In genomic region chr2:172232638-172233253, GRCh38 we compare ENCODE assay signal across 18 cellular contexts.
A peak's percentile ranks its signal among the peaks of the same experiment; 100 is the strongest.
DNase-seq lines count a peak whose midpoint lies in the region; ATAC-seq, FAIRE-seq and TF ChIP-seq lines count a peak whose summit lies in the region.
"Had no signal": no experiment of that assay in that cellular context is flagged by ENCODE, and none has a peak within 500 bp of the region (broad histone marks: within the 10 kb centered on the region; RNA-seq: fewer than 3 reads in every experiment).

No MANE protein-coding gene starts in this region.

- H4K5ac ChIP-seq in H1 (ENCODE audit: insufficient read length, low read depth, low read length), result no peak overlapping the region

- H4K91ac ChIP-seq in H1 (replicated peaks; ENCODE audit: insufficient read length, low read length), result peak overlapping the region; percentile 18

- CTCF ChIA-PET in H1 (lab: Charles Lee; ENCODE audit: partially characterized antibody), result interaction anchor here (0.6 to 2.0 kb wide), 8 partner anchors 11 to 229 kb away, joined by 3 to 12 read pairs (median 4); no protein-coding TSS in a partner anchor

- no peaks in the 10 kb centered on the region for H3K9me3 ChIP-seq in H1 (ENCODE audit: insufficient read depth in 2 of 2, low read depth in 1 of 2, low read length in 1 of 2)
- H3K9me3 ChIP-seq: body of pancreas, left lung, tibial artery had no signal

- H3K4me1 ChIP-seq in H1 (replicated peaks in 1 of 4; ENCODE audit: control insufficient read depth in 3 of 4, insufficient read depth in 4 of 4, low read length in 3 of 4), result peaks cover 3 to 20% (median 16%) of the 10 kb centered on the region in 4 experiments; a peak in 6 of 7 replicates

- H2BK20ac ChIP-seq in H1 (ENCODE audit: low read length), result 0 out of 2 replicates have a peak overlapping the region, but pooled peaks have one; percentile 19

- H3K36me3 ChIP-seq in H1 (ENCODE audit: control insufficient read depth in 2 of 4, insufficient read depth in 4 of 4, low read length in 3 of 4), result no peaks in the 10 kb centered on the region
- H3K36me3 ChIP-seq: BLaER1 treated with 17β-estradiol and CSF1 and Interleukin-3, amounts not matched to agents 10 nM and 100 nM; left lung; tibial artery had no signal

- ATAC-seq in GM21529 (IDR thresholded peaks at IDR 0.05; ENCODE audit: unreplicated experiment) (no peak), HG03442 (IDR thresholded peaks at IDR 0.05; ENCODE audit: unreplicated experiment) (no peak)
- ATAC-seq: stimulated activated memory B cell treated with anti-CD40 and anti-IgM and Interleukin-4, amounts not matched to agents 10 μg/mL and 1 μg/mL and 100 μg/mL, for 72 hours had no signal

- no peaks in the 10 kb centered on the region for H3K9me3 Mint-ChIP-seq in nephron
- H3K9me3 Mint-ChIP-seq: activated naive CD8-positive, alpha-beta T cell treated with anti-CD3 and anti-CD28 coated beads for 36 hours; dendritic cell treated with granulocyte-macrophage colony-stimulating factor and Interleukin-4, amounts not matched to agents 40 ng/mL and 50 ng/mL, for 4 days; stimulated activated memory B cell treated with anti-CD40 and anti-IgM and Interleukin-4, amounts not matched to agents 10 μg/mL and 1 μg/mL and 100 μg/mL, for 72 hours had no signal

- no peak overlapping the region for H2AFZ ChIP-seq in H1 (ENCODE audit: low read length)

- DNase-seq in NCI-H1092 treated with DMSO at 0.1 percent for 48 hours (lab: John Stamatoyannopoulos, UW) (peak; percentile 18), NCI-H1092 (lab: John Stamatoyannopoulos, UW) (no peak), H1 (ENCODE audit: low read depth in 1 of 2, low spot score in 2 of 2) (no peak), dedifferentiated amniotic fluid mesenchymal stem cell (ENCODE audit: extremely low spot score) (no peak), hypothalamus (lab: John Stamatoyannopoulos, UW) (no peak)
- DNase-seq: activated CD4-positive, alpha-beta T cell treated with anti-CD3 and anti-CD28 coated beads for 1 hour; activated naive CD8-positive, alpha-beta T cell treated with anti-CD3 and anti-CD28 coated beads for 36 hours; left lung; NCI-H1694; tibial artery had no signal

- peak overlapping the region; percentile 18 for H2BK120ac ChIP-seq in H1 (replicated peaks; ENCODE audit: low read depth, low read length)

- H3K27ac ChIP-seq in H1 (ENCODE audit: low read depth, low read length), result no peak overlapping the region
- H3K27ac ChIP-seq: BLaER1 treated with 17β-estradiol and CSF1 and Interleukin-3, amounts not matched to agents 10 nM and 100 nM; left lung; tibial artery had no signal

- no peaks in the 10 kb centered on the region for H4K20me1 ChIP-seq in H1 (replicated peaks in 1 of 2; ENCODE audit: control insufficient read depth in 1 of 2, insufficient read depth in 2 of 2, low read length in 2 of 2)
- H4K20me1 ChIP-seq: BLaER1 treated with 17β-estradiol and CSF1 and Interleukin-3, amounts not matched to agents 10 nM and 100 nM had no signal

- H4K8ac ChIP-seq in H1 (ENCODE audit: extremely low read depth, insufficient read depth, low read length), result no peak overlapping the region

- peaks cover 56% of the 10 kb centered on the region for H3K27me3 Mint-ChIP-seq in nephron (ENCODE audit: low read depth)

- H3K79me2 ChIP-seq in H1 (ENCODE audit: control insufficient read depth in 1 of 2, insufficient read depth in 2 of 2, low read length in 2 of 2), result no peaks in the 10 kb centered on the region

- TF ChIP-seq CTCF in H1 (IDR thresholded peaks at IDR 0.05; ENCODE audit: control extremely low read depth in 1 of 3, insufficient read depth in 1 of 3, low read depth in 1 of 3, low read length in 3 of 3), result no peak
- no peak for TF ChIP-seq CTCF in nephron (IDR thresholded peaks at IDR 0.05; ENCODE audit: unreplicated experiment in 3 of 3)

- H2BK5ac ChIP-seq in H1 (ENCODE audit: low read depth, low read length), result no peak overlapping the region

- TF ChIP-seq RAD21 in H1 (IDR thresholded peaks at IDR 0.05 in 1 of 2, conservative IDR thresholded peaks at IDR 0.05 in 1 of 2; ENCODE audit: low read depth in 2 of 2, low read length in 2 of 2), result no peak

- no peak overlapping the region for H3K4me3 ChIP-seq in H1 (ENCODE audit: extremely low read depth in 1 of 4, insufficient read depth in 2 of 4, low read depth in 3 of 4, low read length in 4 of 4)
- H3K4me3 ChIP-seq: BLaER1 treated with 17β-estradiol and CSF1 and Interleukin-3, amounts not matched to agents 10 nM and 100 nM; body of pancreas; left lung; tibial artery had no signal

- H2AK5ac ChIP-seq in H1 (ENCODE audit: low read depth, low read length), result no peak overlapping the region

- H3K18ac ChIP-seq in H1 (ENCODE audit: extremely low read depth, low read length), result no peak overlapping the region

- H3K36me3 Mint-ChIP-seq in nephron (ENCODE audit: low read depth), result no peaks in the 10 kb centered on the region
- H3K36me3 Mint-ChIP-seq: activated naive CD8-positive, alpha-beta T cell treated with anti-CD3 and anti-CD28 coated beads for 36 hours; stimulated activated memory B cell treated with anti-CD40 and anti-IgM and Interleukin-4, amounts not matched to agents 10 μg/mL and 1 μg/mL and 100 μg/mL, for 72 hours had no signal

- 89% methylated on average over 10 of the region's 10 CpGs; no CpG with 5 or more reads in 1 of the 2 experiments for WGBS in H1 (ENCODE audit: extremely low coverage in 1 of 2, insufficient coverage in 1 of 2, insufficient read length in 1 of 2, insufficient replicate concordance in 2 of 2, low coverage in 1 of 2, low lambda C conversion rate in 2 of 2, missing lambda C conversion rate in 1 of 2), 2 experiments

- H3K27me3 ChIP-seq in H1 (replicated peaks in 1 of 4; ENCODE audit: control insufficient read depth in 3 of 4, extremely low read depth in 1 of 4, insufficient read depth in 3 of 4, low read length in 3 of 4), result peaks cover 0 to 28% (median 17%) of the 10 kb centered on the region in 4 experiments; a peak in 5 of 7 replicates
- H3K27me3 ChIP-seq: body of pancreas had no signal

- H2BK15ac ChIP-seq in H1 (ENCODE audit: low read length), result no peak overlapping the region; the same call in 1 of the 2 replicates

- peak overlapping the region; percentile 30 to 44 (median 39) for H3K4me3 Mint-ChIP-seq in nephron
- H3K4me3 Mint-ChIP-seq: activated naive CD8-positive, alpha-beta T cell treated with anti-CD3 and anti-CD28 coated beads for 36 hours; dendritic cell treated with granulocyte-macrophage colony-stimulating factor and Interleukin-4, amounts not matched to agents 40 ng/mL and 50 ng/mL, for 4 days; stimulated activated memory B cell treated with anti-CD40 and anti-IgM and Interleukin-4, amounts not matched to agents 10 μg/mL and 1 μg/mL and 100 μg/mL, for 72 hours had no signal

- H3K27ac Mint-ChIP-seq in nephron, result peak overlapping the region in 2 of 3 experiments; percentile 45 to 96
- H3K27ac Mint-ChIP-seq: activated naive CD8-positive, alpha-beta T cell treated with anti-CD3 and anti-CD28 coated beads for 36 hours; dendritic cell treated with granulocyte-macrophage colony-stimulating factor and Interleukin-4, amounts not matched to agents 40 ng/mL and 50 ng/mL, for 4 days; stimulated activated memory B cell treated with anti-CD40 and anti-IgM and Interleukin-4, amounts not matched to agents 10 μg/mL and 1 μg/mL and 100 μg/mL, for 72 hours had no signal

- peak overlapping the region; percentile 78; the same call in 1 of the 2 replicates for H2BK12ac ChIP-seq in H1 (ENCODE audit: low read depth, low read length)

- peaks cover 11% of the 10 kb centered on the region; the same call in 1 of the 2 replicates for H3K23me2 ChIP-seq in H1 (ENCODE audit: low read depth, low read length)

- no peaks in the 10 kb centered on the region for H3K79me1 ChIP-seq in H1 (ENCODE audit: low read depth, low read length)

- no peak overlapping the region for H3K23ac ChIP-seq in H1 (ENCODE audit: insufficient read length)

- POLR2A ChIA-PET in H1 (lab: Charles Lee; ENCODE audit: partially characterized antibody), result interaction anchor here (0.9 kb wide), 1 partner anchor 16 kb away, joined by 5 read pairs; no protein-coding TSS in a partner anchor

- H3K4me1 Mint-ChIP-seq in nephron, result peaks cover 65% of the 10 kb centered on the region

- no peak for TF ChIP-seq EP300 in H1 (IDR thresholded peaks at IDR 0.05; ENCODE audit: borderline replicate concordance in 1 of 2, low read depth in 2 of 2, low read length in 2 of 2)

- no peak overlapping the region for H3K4me2 ChIP-seq in H1 (ENCODE audit: insufficient read depth in 1 of 2, low read depth in 2 of 2, low read length in 2 of 2)
- H3K4me2 ChIP-seq: BLaER1 treated with 17β-estradiol and CSF1 and Interleukin-3, amounts not matched to agents 10 nM and 100 nM had no signal

- no peak overlapping the region for H3K9ac ChIP-seq in H1 (replicated peaks in 1 of 4; ENCODE audit: extremely low read depth in 1 of 4, low read depth in 3 of 4, low read length in 3 of 4)
- H3K9ac ChIP-seq: BLaER1 treated with 17β-estradiol and CSF1 and Interleukin-3, amounts not matched to agents 10 nM and 100 nM had no signal

- H3K14ac ChIP-seq in H1 (ENCODE audit: insufficient read length), result no peak overlapping the region

- H3K4ac ChIP-seq in H1 (replicated peaks; ENCODE audit: insufficient read length, low read depth, low read length), result no peak overlapping the region

- TF ChIP-seq POLR2A in H1 (IDR thresholded peaks at IDR 0.05; ENCODE audit: control extremely low read depth in 1 of 2, low read depth in 2 of 2, low read length in 2 of 2), result no peak

- FAIRE-seq in H1 (lab: Jason Lieb, UNC), result no peak
- FAIRE-seq: frontal cortex had no signal

- H3K56ac ChIP-seq in H1 (replicated peaks; ENCODE audit: insufficient read length, low read depth, low read length), result no peak overlapping the region

TF ChIP-seq in H1, 55 proteins besides CTCF, POLR2A, EP300 and RAD21 (continues in another document):
- TF ChIP-seq EGR1 (IDR thresholded peaks at IDR 0.05; ENCODE audit: borderline replicate concordance, low read depth, low read length), result no peak
- TF ChIP-seq TAF7 (optimal IDR thresholded peaks at IDR 0.05; ENCODE audit: borderline replicate concordance, low read depth, low read length), result no peak
- no peak for TF ChIP-seq MAFK (IDR thresholded peaks at IDR 0.05; ENCODE audit: low read depth, low read length)
- TF ChIP-seq SIRT6 (IDR thresholded peaks at IDR 0.05; ENCODE audit: low read length), result no peak
- TF ChIP-seq JUN (IDR thresholded peaks at IDR 0.05; ENCODE audit: low read depth, low read length), result no peak
- no peak for TF ChIP-seq CREB1 (IDR thresholded peaks at IDR 0.05)
- TF ChIP-seq HDAC2 (IDR thresholded peaks at IDR 0.05; ENCODE audit: borderline replicate concordance in 1 of 2, low read depth in 2 of 2, low read length in 2 of 2), result no peak
- no peak for TF ChIP-seq E2F6 (IDR thresholded peaks at IDR 0.05)
- TF ChIP-seq CTBP2 (IDR thresholded peaks at IDR 0.05; ENCODE audit: borderline replicate concordance, insufficient read depth, insufficient read length, low read length), result no peak
- no peak for TF ChIP-seq BACH1 (IDR thresholded peaks at IDR 0.05; ENCODE audit: low read length)
